In the genomic region with DNA sequence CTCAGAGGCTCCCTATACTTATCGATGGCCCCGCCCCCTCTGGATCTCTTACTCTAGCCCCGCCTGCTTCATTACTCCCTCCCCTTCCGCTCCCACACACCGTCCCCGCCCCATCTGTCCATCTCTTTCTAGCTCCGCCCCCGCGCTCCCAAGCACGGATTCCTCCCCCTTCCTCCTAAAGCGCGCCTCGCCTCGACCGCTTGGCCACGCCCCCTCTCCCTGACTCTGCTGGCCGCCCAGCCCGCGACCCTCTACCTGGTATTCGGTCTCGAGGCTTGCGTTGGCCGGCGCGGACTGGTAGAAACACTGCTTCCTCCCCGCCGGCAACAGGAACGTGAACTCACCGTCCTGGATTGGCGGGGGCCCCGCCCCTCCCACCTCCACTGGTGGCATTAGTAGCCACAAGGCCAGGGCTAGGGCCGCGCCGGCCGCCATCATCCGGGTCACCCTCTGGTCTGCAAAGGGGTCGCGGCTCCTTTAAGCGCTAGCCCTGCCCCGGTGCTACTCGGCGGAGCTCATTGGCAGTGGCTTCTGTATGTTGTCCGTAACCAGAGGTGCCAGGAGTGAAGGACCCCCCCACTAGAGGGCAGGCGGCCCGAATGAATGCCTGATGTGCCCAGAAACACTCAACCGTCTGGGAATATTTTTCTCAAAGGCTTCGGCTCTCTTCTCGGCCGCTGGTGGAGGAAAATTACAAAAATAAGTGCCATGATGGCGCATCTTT, we compare ENCODE assay signal across 8 cellular contexts. TPM values are rescaled to one million over a fixed set of nuclear protein-coding genes. Genes with fewer than 3 reads are reported as not detected.
A peak's percentile ranks its signal among the peaks of the same experiment; 100 is the strongest.
DNase-seq lines count a peak whose midpoint lies in the region; ATAC-seq lines count a peak whose summit lies in the region.

A gene with protein sequence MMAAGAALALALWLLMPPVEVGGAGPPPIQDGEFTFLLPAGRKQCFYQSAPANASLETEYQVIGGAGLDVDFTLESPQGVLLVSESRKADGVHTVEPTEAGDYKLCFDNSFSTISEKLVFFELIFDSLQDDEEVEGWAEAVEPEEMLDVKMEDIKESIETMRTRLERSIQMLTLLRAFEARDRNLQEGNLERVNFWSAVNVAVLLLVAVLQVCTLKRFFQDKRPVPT (minus strand): TSS at position 459 of the 724 bp plus-strand sequence. CDS start 21 bp downstream, at position 438.

- DNase-seq in CD8-positive, alpha-beta memory T cell = peak; percentile 93 to 94 (median 94)
- DNase-seq in HS-5 (ENCODE audit: low read depth) (peak; percentile 95), lung microvascular endothelial cell (ENCODE audit: low read depth in 2 of 2) (peak; percentile 100)
- peak; percentile 99 for DNase-seq in NK-92 treated with Interleukin-12 subunit alpha and Interleukin-12 subunit beta, amount 100 ng/mL, for 24 hours (lab: John Stamatoyannopoulos, UW)
- peak; percentile 96 for DNase-seq in activated CD8-positive, alpha-beta memory T cell treated with anti-CD3 and anti-CD28 coated beads for 24 hours
- peak; percentile 90 to 94 (median 93) for DNase-seq in effector memory CD4-positive, alpha-beta T cell
- peak; percentile 97 to 100 (median 98) for DNase-seq in stimulated activated CD4-positive, alpha-beta T cell treated with anti-CD3 and anti-CD28 coated beads, TNF-alpha, amount 100 ng/mL, for 48 hours (ENCODE audit: low read depth in 3 of 3)

- H3K27ac Mint-ChIP-seq in CD8-positive, alpha-beta memory T cell = peak within 1 kb of the TSS; percentile 97 to 100 (median 99)

- H3K27me3 Mint-ChIP-seq in CD8-positive, alpha-beta memory T cell = peaks cover 0 to 8% of the 10 kb centered on the region in 2 donors

- H3K36me3 ChIP-seq in CD8-positive, alpha-beta memory T cell (ENCODE audit: insufficient read depth, low read length) = no peaks in the 10 kb centered on the region
- peaks cover 7% of the 10 kb centered on the region for H3K36me3 ChIP-seq in effector memory CD4-positive, alpha-beta T cell (ENCODE audit: control insufficient read depth, insufficient read depth, low read length)

- peaks cover 7% of the 10 kb centered on the region for H3K4me1 ChIP-seq in CD8-positive, alpha-beta memory T cell (ENCODE audit: insufficient read depth, low read length)
- peaks cover 7% of the 10 kb centered on the region for H3K4me1 ChIP-seq in effector memory CD4-positive, alpha-beta T cell (ENCODE audit: control insufficient read depth, insufficient read depth, low read length, poor library complexity, severe bottlenecking)

- H3K27me3 ChIP-seq in CD8-positive, alpha-beta memory T cell (ENCODE audit: insufficient read depth, low read length, poor library complexity, severe bottlenecking) = no peaks in the 10 kb centered on the region
- no peaks in the 10 kb centered on the region for H3K27me3 ChIP-seq in effector memory CD4-positive, alpha-beta T cell (replicated peaks; ENCODE audit: control insufficient read depth, insufficient read depth, low read length, poor library complexity, severe bottlenecking)

- peak within 1 kb of the TSS; percentile 88 to 98 (median 97) for H3K4me3 Mint-ChIP-seq in CD8-positive, alpha-beta memory T cell

- CTCF ChIA-PET in CD8-positive, alpha-beta memory T cell (lab: Charles Lee) = interaction anchor here (0.6 to 4.4 kb wide), 10 partner anchors 11 to 364 kb away, joined by 3 to 25 read pairs (median 5); a partner anchor contains a TSS

- H3K4me3 ChIP-seq in CD8-positive, alpha-beta memory T cell (ENCODE audit: low read length) = peak within 1 kb of the TSS; percentile 93
- H3K4me3 ChIP-seq in effector memory CD4-positive, alpha-beta T cell (ENCODE audit: insufficient read depth, low read depth, low read length, poor library complexity, severe bottlenecking) = peak within 1 kb of the TSS; percentile 86

- H3K9me3 Mint-ChIP-seq in CD8-positive, alpha-beta memory T cell = peaks cover 0 to 9% (median 4%) of the 10 kb centered on the region in 5 donors

- POLR2A ChIA-PET in CD8-positive, alpha-beta memory T cell (lab: Charles Lee) = interaction anchor here (0.5 to 2.2 kb wide), 18 partner anchors 10 to 417 kb away, joined by 3 to 11 read pairs (median 4); a partner anchor contains a TSS

- peak within 1 kb of the TSS; percentile 95 for H3K27ac ChIP-seq in CD8-positive, alpha-beta memory T cell (ENCODE audit: low read depth, low read length)
- H3K27ac ChIP-seq in effector memory CD4-positive, alpha-beta T cell (ENCODE audit: insufficient read depth, low read length, poor library complexity, severe bottlenecking) = peak within 1 kb of the TSS; percentile 92

- ATAC-seq in GM19463 (IDR thresholded peaks at IDR 0.05; ENCODE audit: unreplicated experiment) = peak; percentile 78

- H3K36me3 Mint-ChIP-seq in CD8-positive, alpha-beta memory T cell = peaks cover 2 to 36% (median 5%) of the 10 kb centered on the region in 3 donors

- no peaks in the 10 kb centered on the region for H3K9me3 ChIP-seq in CD8-positive, alpha-beta memory T cell (ENCODE audit: low read length)
- no peaks in the 10 kb centered on the region for H3K9me3 ChIP-seq in effector memory CD4-positive, alpha-beta T cell (ENCODE audit: control insufficient read depth, low read length)

- H3K4me1 Mint-ChIP-seq in CD8-positive, alpha-beta memory T cell = peaks cover 14 to 20% (median 15%) of the 10 kb centered on the region in 3 donors

RNA-seq across cellular contexts. Expression of the gene that starts here (rescaled TPM):
- 10 to 100 TPM; 15.7 to 16.6 TPM for total RNA-seq in CD8-positive, alpha-beta memory T cell
- 29.9 TPM for polyA plus RNA-seq in CD8-positive, alpha-beta memory T cell
- total RNA-seq in lung microvascular endothelial cell = 32.3 and 44.0 TPM in 2 replicates

Comparison
In these comparisons a context has a peak if more than half of its experiments do, and no peak if none do; other contexts are left out.
1. Peak in every context shown above with its lines: DNase-seq, ATAC-seq, H3K4me3 ChIP-seq and H3K27ac ChIP-seq.